In the genomic region with DNA sequence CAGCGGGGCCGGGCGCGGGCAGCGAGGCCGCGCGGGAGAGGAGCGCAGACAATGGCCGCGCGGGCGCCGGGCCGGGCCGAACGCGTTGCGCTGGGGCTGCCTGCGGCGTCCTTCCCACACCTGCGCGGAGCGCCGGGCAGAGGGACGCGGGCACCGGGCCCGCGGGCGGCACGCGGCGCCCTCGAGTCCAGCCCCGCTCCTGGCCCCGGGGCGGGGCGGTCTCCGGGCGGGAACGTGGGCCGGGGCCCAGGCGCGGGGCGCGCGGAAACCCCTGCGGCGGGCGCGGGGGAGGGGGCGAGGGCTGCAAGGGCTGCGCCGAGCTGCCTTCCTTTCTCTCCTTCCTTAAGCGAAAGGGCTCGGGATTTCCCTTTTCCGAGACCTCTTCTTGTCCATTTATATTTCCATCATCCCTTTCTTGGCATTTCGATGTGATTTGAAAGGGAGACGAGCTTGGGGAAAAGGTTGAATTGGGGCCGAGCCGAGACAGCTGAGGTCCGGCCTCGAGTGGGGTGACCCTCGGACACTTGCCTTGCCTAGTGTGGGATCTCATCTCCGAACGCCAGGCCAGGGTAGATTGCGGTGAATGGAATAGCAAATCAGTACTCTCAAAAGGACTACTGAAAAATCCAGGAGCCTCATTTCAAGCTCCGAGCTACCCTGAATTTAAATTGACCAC, we compare ENCODE assay signal across 8 cellular contexts.
DNase-seq lines count a peak whose midpoint lies in the region; ATAC-seq and TF ChIP-seq lines count a peak whose summit lies in the region.

No MANE protein-coding gene starts in this region.

- TF ChIP-seq CTCF in parathyroid adenoma (IDR thresholded peaks at IDR 0.05), result no peak

- peak overlapping the region; percentile 47 for H3K4me3 ChIP-seq in parathyroid adenoma (ENCODE audit: low read depth, low read length)

- H3K36me3 ChIP-seq in KOPT-K1 (ENCODE audit: insufficient read depth, low read length) (peaks cover 23% of the 10 kb centered on the region), parathyroid adenoma (ENCODE audit: control insufficient read depth, insufficient read depth, low read length) (no peaks in the 10 kb centered on the region)

- peak overlapping the region; percentile 81 for H3K4me2 ChIP-seq in parathyroid adenoma (ENCODE audit: low read length)

- H3K9me3 ChIP-seq in KOPT-K1 (ENCODE audit: insufficient read depth, low read length, poor library complexity, severe bottlenecking), result no peaks in the 10 kb centered on the region
- H3K9me3 ChIP-seq in parathyroid adenoma (ENCODE audit: control insufficient read depth, low read length), result no peaks in the 10 kb centered on the region

- DNase-seq in NCI-H345 (lab: John Stamatoyannopoulos, UW) (peak; percentile 49), NCI-H345 treated with DMSO at 0.1 percent for 48 hours (lab: John Stamatoyannopoulos, UW; ENCODE audit: unreplicated experiment) (no peak), germinal center (ENCODE audit: low spot score) (peak; percentile 23), cerebellar nuclear complex (lab: John Stamatoyannopoulos, UW) (no peak)
- DNase-seq in activated CD8-positive, alpha-beta memory T cell treated with anti-CD3 and anti-CD28 coated beads, Interleukin-2, amount 50 U/mL, for 48 hours, result peak; percentile 61

- peaks cover 8% of the 10 kb centered on the region for H3K4me1 ChIP-seq in parathyroid adenoma

- H3K27ac ChIP-seq in KOPT-K1 (ENCODE audit: low read depth, low read length, poor library complexity, severe bottlenecking) (peak overlapping the region; percentile 60), parathyroid adenoma (no peak overlapping the region)

- peak overlapping the region; percentile 92 for H2AFZ ChIP-seq in parathyroid adenoma

- H3K27me3 ChIP-seq in parathyroid adenoma (ENCODE audit: control insufficient read depth, insufficient read depth, low read length), result no peaks in the 10 kb centered on the region

- peak; percentile 38 for ATAC-seq in GM21825 (IDR thresholded peaks at IDR 0.05; ENCODE audit: unreplicated experiment)

- H3K79me2 ChIP-seq in parathyroid adenoma, result no peaks in the 10 kb centered on the region

- H3K9ac ChIP-seq in parathyroid adenoma, result no peak overlapping the region

Comparison
In these comparisons a context has a peak if more than half of its experiments do, and no peak if none do; other contexts are left out.
1. DNase-seq: peak in NCI-H345 (single experiment), activated CD8-positive, alpha-beta memory T cell treated with anti-CD3 and anti-CD28 coated beads, Interleukin-2, amount 50 U/mL, for 48 hours (single experiment) and germinal center (single experiment); none in NCI-H345 treated with DMSO at 0.1 percent for 48 hours (single experiment) and cerebellar nuclear complex (0 of 2).